In genomic region chr14:68476965-68477455, GRCh38 we compare ENCODE assay signal across 10 cellular contexts.
DNase-seq lines count a peak whose midpoint lies in the region; ATAC-seq and TF ChIP-seq lines count a peak whose summit lies in the region.
"Had no signal": no experiment of that assay in that cellular context is flagged by ENCODE, and none has a peak within 500 bp of the region (broad histone marks: within the 10 kb centered on the region; RNA-seq: fewer than 3 reads in every experiment).

No MANE protein-coding gene starts in this region.

- no peaks in the 10 kb centered on the region for H3K36me3 Mint-ChIP-seq in T-helper 17 cell (ENCODE audit: low read depth)

- H3K4me3 ChIP-seq in HCT116 (replicated peaks in 1 of 2; ENCODE audit: low read depth in 1 of 2, low read length in 2 of 2) (no peak overlapping the region), body of pancreas (no peak overlapping the region), lower lobe of right lung (no peak overlapping the region), stomach smooth muscle (ENCODE audit: low read length in 2 of 2) (no peak overlapping the region)

- H3K79me2 ChIP-seq in HCT116 (ENCODE audit: insufficient read depth, low read length): no peaks in the 10 kb centered on the region

- H3K27ac ChIP-seq in HCT116 (ENCODE audit: low read depth, low read length): peak overlapping the region; percentile 91
- peak overlapping the region; percentile 80 to 88 (median 86) for H3K27ac ChIP-seq in body of pancreas
- H3K27ac ChIP-seq in lower lobe of right lung: peak overlapping the region; percentile 62
- H3K27ac ChIP-seq in stomach smooth muscle (ENCODE audit: low read length): peak overlapping the region; percentile 60

- CTCF ChIA-PET in HCT116 (lab: Charles Lee): no interaction called here

- peak overlapping the region; percentile 61 for H3K4me2 ChIP-seq in HCT116 (ENCODE audit: low read length)

- TF ChIP-seq POLR2A in HCT116 (IDR thresholded peaks at IDR 0.05; ENCODE audit: borderline replicate concordance, extremely low read depth, insufficient read depth, insufficient read length): no peak
- TF ChIP-seq POLR2A in body of pancreas (IDR thresholded peaks at IDR 0.05): no peak

- TF ChIP-seq CTCF in HCT116 (IDR thresholded peaks at IDR 0.05 in 2 of 3, conservative IDR thresholded peaks at IDR 0.05 in 1 of 3; ENCODE audit: borderline replicate concordance in 1 of 3, insufficient read depth in 1 of 3, low read depth in 2 of 3, low read length in 2 of 3) (no peak), body of pancreas (IDR thresholded peaks at IDR 0.05) (no peak), lower lobe of right lung (IDR thresholded peaks at IDR 0.05) (no peak)

- no peak overlapping the region for H2AFZ ChIP-seq in HCT116 (ENCODE audit: low read depth, low read length, poor library complexity, severe bottlenecking)

- H3K27ac Mint-ChIP-seq in T-helper 17 cell: no peak overlapping the region

- H3K4me1 Mint-ChIP-seq in T-helper 17 cell: peaks cover 16% of the 10 kb centered on the region

- H3K9me3 ChIP-seq in HCT116 (ENCODE audit: control insufficient read depth in 1 of 2, insufficient read depth in 1 of 2, low read depth in 1 of 2, low read length in 2 of 2) (no peaks in the 10 kb centered on the region), body of pancreas (no peaks in the 10 kb centered on the region), lower lobe of right lung (no peaks in the 10 kb centered on the region), stomach smooth muscle (ENCODE audit: control insufficient read depth in 2 of 2, low read length in 2 of 2) (no peaks in the 10 kb centered on the region), T-helper 17 cell (ENCODE audit: control insufficient read depth, low read length, poor library complexity, severe bottlenecking) (no peaks in the 10 kb centered on the region)

- 94 to 98% methylated on average over 4 of the region's 4 CpGs for WGBS in body of pancreas, 2 donors

- H3K4me1 ChIP-seq in HCT116 (ENCODE audit: control insufficient read depth in 1 of 2, insufficient read depth in 2 of 2, low read length in 2 of 2) (peaks cover 53 to 54% of the 10 kb centered on the region in 2 experiments), body of pancreas (peaks cover 80% of the 10 kb centered on the region), lower lobe of right lung (peaks cover 27% of the 10 kb centered on the region), stomach smooth muscle (ENCODE audit: control insufficient read depth, insufficient read depth, low read length) (peaks cover 17% of the 10 kb centered on the region)

- no TSS peak for BruUV-seq in HCT116 (replicated peaks; lab: Mats Ljungman, UMichigan)

- ATAC-seq in HCT116 (peak; percentile 8; the same call in 1 of the 2 replicates), body of pancreas (no peak), lower lobe of right lung (no peak), HG03442 (IDR thresholded peaks at IDR 0.05; ENCODE audit: unreplicated experiment) (no peak), T-helper 17 cell (no peak)

- intact Hi-C loops in HCT116 (cut with micrococcal nuclease) (no loop called here), body of pancreas (cut with DNase I) (no loop called here), lower lobe of right lung (cut with DNase I) (no loop called here)

- H3K9ac ChIP-seq in HCT116 (ENCODE audit: low read length) (peak overlapping the region; percentile 29), stomach smooth muscle (ENCODE audit: low read length in 2 of 2) (no peak overlapping the region)

- no peak for DNase-seq in HCT116 (ENCODE audit: low read depth, low spot score)
- DNase-seq in body of pancreas: no peak
- DNase-seq in lower lobe of right lung: no peak
- no peak for DNase-seq in A172 (ENCODE audit: low spot score)
- DNase-seq in hepatic stellate cell (ENCODE audit: low spot score): no peak
- no peak for DNase-seq in T-helper 17 cell
- DNase-seq: DMS53, NCI-H526 treated with DMSO at 0.1 percent for 48 hours had no signal

- H3K27me3 Mint-ChIP-seq in T-helper 17 cell: no peaks in the 10 kb centered on the region

- H3K36me3 ChIP-seq in HCT116 (ENCODE audit: control insufficient read depth in 1 of 2, insufficient read depth in 2 of 2, low read length in 2 of 2) (no peaks in the 10 kb centered on the region), body of pancreas (replicated peaks in 1 of 2; ENCODE audit: insufficient read depth in 1 of 2, low read depth in 2 of 2) (no peaks in the 10 kb centered on the region), lower lobe of right lung (no peaks in the 10 kb centered on the region), stomach smooth muscle (ENCODE audit: control insufficient read depth in 2 of 2, insufficient read depth in 2 of 2, low read length in 2 of 2) (no peaks in the 10 kb centered on the region)

- H4K20me1 ChIP-seq in HCT116 (ENCODE audit: insufficient read depth): no peaks in the 10 kb centered on the region

- no peak for TF ChIP-seq RAD21 in HCT116 (IDR thresholded peaks at IDR 0.05; ENCODE audit: low read depth)

- RAD21 ChIA-PET in HCT116 (lab: Charles Lee; ENCODE audit: low non-redundant PET in 1 of 2, low total read pairs in 2 of 2, uncharacterized antibody in 2 of 2, unreplicated experiment in 2 of 2): no interaction called here

- no peak overlapping the region for H3K4me3 Mint-ChIP-seq in T-helper 17 cell

- POLR2A ChIA-PET in HCT116 (lab: Charles Lee): no interaction called here

- no peaks in the 10 kb centered on the region for H3K27me3 ChIP-seq in HCT116 (ENCODE audit: insufficient read depth, low read length)
- no peaks in the 10 kb centered on the region for H3K27me3 ChIP-seq in body of pancreas
- no peaks in the 10 kb centered on the region for H3K27me3 ChIP-seq in lower lobe of right lung (ENCODE audit: low read depth)
- no peaks in the 10 kb centered on the region for H3K27me3 ChIP-seq in stomach smooth muscle (ENCODE audit: control insufficient read depth in 1 of 2, insufficient read depth in 2 of 2, low read length in 2 of 2)

- no peaks in the 10 kb centered on the region for H3K9me2 ChIP-seq in HCT116 (ENCODE audit: insufficient read depth)

TF ChIP-seq in HCT116, 20 proteins besides CTCF, POLR2A, EP300 and RAD21 (continues in another document):
- TF ChIP-seq TCF7L2 (IDR thresholded peaks at IDR 0.05; ENCODE audit: borderline replicate concordance, extremely low read depth, insufficient read depth, insufficient read length) (no peak), JUND (IDR thresholded peaks at IDR 0.05) (no peak), SRF (IDR thresholded peaks at IDR 0.05; ENCODE audit: low read depth) (no peak), ZFX (IDR thresholded peaks at IDR 0.05) (no peak), ZBTB33 (IDR thresholded peaks at IDR 0.05; ENCODE audit: extremely low read depth, insufficient replicate concordance, low read length) (no peak), POLR2AphosphoS5 (IDR thresholded peaks at IDR 0.05; ENCODE audit: low read depth, low read length) (no peak), YY1 (IDR thresholded peaks at IDR 0.05; ENCODE audit: extremely low read depth, insufficient replicate concordance, low read depth, low read length) (no peak), EZH2 (IDR thresholded peaks at IDR 0.05) (no peak), SIN3A (IDR thresholded peaks at IDR 0.05; ENCODE audit: low read depth) (no peak), EGR1 (IDR thresholded peaks at IDR 0.05; ENCODE audit: low read depth) (no peak)
- TF ChIP-seq, protein P1, sequence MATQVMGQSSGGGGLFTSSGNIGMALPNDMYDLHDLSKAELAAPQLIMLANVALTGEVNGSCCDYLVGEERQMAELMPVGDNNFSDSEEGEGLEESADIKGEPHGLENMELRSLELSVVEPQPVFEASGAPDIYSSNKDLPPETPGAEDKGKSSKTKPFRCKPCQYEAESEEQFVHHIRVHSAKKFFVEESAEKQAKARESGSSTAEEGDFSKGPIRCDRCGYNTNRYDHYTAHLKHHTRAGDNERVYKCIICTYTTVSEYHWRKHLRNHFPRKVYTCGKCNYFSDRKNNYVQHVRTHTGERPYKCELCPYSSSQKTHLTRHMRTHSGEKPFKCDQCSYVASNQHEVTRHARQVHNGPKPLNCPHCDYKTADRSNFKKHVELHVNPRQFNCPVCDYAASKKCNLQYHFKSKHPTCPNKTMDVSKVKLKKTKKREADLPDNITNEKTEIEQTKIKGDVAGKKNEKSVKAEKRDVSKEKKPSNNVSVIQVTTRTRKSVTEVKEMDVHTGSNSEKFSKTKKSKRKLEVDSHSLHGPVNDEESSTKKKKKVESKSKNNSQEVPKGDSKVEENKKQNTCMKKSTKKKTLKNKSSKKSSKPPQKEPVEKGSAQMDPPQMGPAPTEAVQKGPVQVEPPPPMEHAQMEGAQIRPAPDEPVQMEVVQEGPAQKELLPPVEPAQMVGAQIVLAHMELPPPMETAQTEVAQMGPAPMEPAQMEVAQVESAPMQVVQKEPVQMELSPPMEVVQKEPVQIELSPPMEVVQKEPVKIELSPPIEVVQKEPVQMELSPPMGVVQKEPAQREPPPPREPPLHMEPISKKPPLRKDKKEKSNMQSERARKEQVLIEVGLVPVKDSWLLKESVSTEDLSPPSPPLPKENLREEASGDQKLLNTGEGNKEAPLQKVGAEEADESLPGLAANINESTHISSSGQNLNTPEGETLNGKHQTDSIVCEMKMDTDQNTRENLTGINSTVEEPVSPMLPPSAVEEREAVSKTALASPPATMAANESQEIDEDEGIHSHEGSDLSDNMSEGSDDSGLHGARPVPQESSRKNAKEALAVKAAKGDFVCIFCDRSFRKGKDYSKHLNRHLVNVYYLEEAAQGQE (IDR thresholded peaks at IDR 0.05; ENCODE audit: low read depth): no peak
- TF ChIP-seq, protein P2, sequence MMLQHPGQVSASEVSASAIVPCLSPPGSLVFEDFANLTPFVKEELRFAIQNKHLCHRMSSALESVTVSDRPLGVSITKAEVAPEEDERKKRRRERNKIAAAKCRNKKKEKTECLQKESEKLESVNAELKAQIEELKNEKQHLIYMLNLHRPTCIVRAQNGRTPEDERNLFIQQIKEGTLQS (IDR thresholded peaks at IDR 0.05): no peak
